ENCODE assay signal across 20 cellular contexts in the genomic region with DNA sequence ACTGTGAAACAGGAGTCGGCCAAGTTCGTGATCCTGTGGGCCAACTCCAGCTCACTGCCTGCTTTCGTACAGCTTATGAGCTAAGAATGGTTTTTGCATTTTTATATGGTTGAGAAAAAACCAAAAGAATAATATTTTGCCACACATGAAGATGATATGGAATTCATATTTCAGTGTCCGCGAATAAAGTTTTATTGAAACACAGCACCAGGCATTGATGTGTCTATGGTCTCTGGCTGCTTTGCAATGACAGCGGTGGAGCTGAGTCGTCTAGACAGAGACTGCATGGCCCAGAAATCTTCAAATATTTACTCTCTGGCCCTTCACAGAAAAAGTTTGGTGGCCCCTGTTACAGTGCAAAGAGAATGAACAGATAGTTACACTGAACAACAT. TPM values are rescaled to one million over a fixed set of nuclear protein-coding genes. Genes with fewer than 3 reads are reported as not detected.
"Had no signal": no experiment of that assay in that cellular context is flagged by ENCODE, and none has a peak within 500 bp of the region (broad histone marks: within the 10 kb centered on the region; RNA-seq: fewer than 3 reads in every experiment).

No MANE protein-coding gene starts in this region.

- DNase-seq: activated CD4-positive, alpha-beta T cell treated with anti-CD3 and anti-CD28 coated beads, Interleukin-2, amount 50 U/mL, for 4 hours; activated gamma-delta T cell treated with Interleukin-2 at 50 U/mL for 16 hours; activated T-cell treated with anti-CD3 and anti-CD28 coated beads, Interleukin-2, amount 50 U/mL, for 72 hours; adrenal gland; endodermal cell; immature natural killer cell; kidney glomerular epithelial cell; mesendoderm; naive thymus-derived CD8-positive, alpha-beta T cell; ovary; sigmoid colon; spleen; stimulated activated CD4-positive, alpha-beta T cell treated with anti-CD3 and anti-CD28 coated beads, Interleukin-4, amount 100 ng/mL, for 4 hours; SW 1271; T-helper 2 cell had no signal

- H3K27ac Mint-ChIP-seq: activated naive CD4-positive, alpha-beta T cell treated with anti-CD3 and anti-CD28 coated beads, Interleukin-2, amount 50 U/mL, for 72 hours; activated T-cell treated with anti-CD3 and anti-CD28 coated beads, Interleukin-2, amount 50 U/mL, for 72 hours; endodermal cell; immature natural killer cell; naive thymus-derived CD8-positive, alpha-beta T cell had no signal

- H3K4me3 ChIP-seq: adrenal gland, gastroesophageal sphincter, ovary, sigmoid colon, spleen, tibial nerve had no signal

- H3K4me1 Mint-ChIP-seq: immature natural killer cell had no signal

- H3K27ac ChIP-seq: gastroesophageal sphincter, tibial nerve had no signal

- H3K27me3 ChIP-seq: gastroesophageal sphincter, ovary, sigmoid colon, tibial nerve had no signal

- H3K4me3 Mint-ChIP-seq: activated T-cell treated with anti-CD3 and anti-CD28 coated beads, Interleukin-2, amount 50 U/mL, for 72 hours; endodermal cell; immature natural killer cell; naive thymus-derived CD8-positive, alpha-beta T cell; stimulated activated memory B cell treated with anti-CD40 and anti-IgM and Interleukin-4, amounts not matched to agents 10 μg/mL and 1 μg/mL and 100 μg/mL, for 72 hours had no signal

- H3K27me3 Mint-ChIP-seq: stimulated activated memory B cell treated with anti-CD40 and anti-IgM and Interleukin-4, amounts not matched to agents 10 μg/mL and 1 μg/mL and 100 μg/mL, for 72 hours had no signal

- ATAC-seq: activated T-cell treated with anti-CD3 and anti-CD28 coated beads, Interleukin-2, amount 50 U/mL, for 72 hours; gastroesophageal sphincter; naive thymus-derived CD8-positive, alpha-beta T cell; stimulated activated memory B cell treated with anti-CD40 and anti-IgM and Interleukin-4, amounts not matched to agents 10 μg/mL and 1 μg/mL and 100 μg/mL, for 72 hours had no signal

- H3K36me3 Mint-ChIP-seq: activated naive CD4-positive, alpha-beta T cell treated with anti-CD3 and anti-CD28 coated beads, Interleukin-2, amount 50 U/mL, for 72 hours; immature natural killer cell; naive thymus-derived CD8-positive, alpha-beta T cell had no signal

- H3K9me3 ChIP-seq: adrenal gland, gastroesophageal sphincter, ovary, sigmoid colon, spleen, tibial nerve had no signal

- FAIRE-seq: urothelium cell line had no signal

- H3K36me3 ChIP-seq: adrenal gland, gastroesophageal sphincter, ovary, sigmoid colon, spleen, tibial nerve had no signal

- H3K9me3 Mint-ChIP-seq: activated naive CD4-positive, alpha-beta T cell treated with anti-CD3 and anti-CD28 coated beads, Interleukin-2, amount 50 U/mL, for 72 hours; activated T-cell treated with anti-CD3 and anti-CD28 coated beads, Interleukin-2, amount 50 U/mL, for 72 hours; naive thymus-derived CD8-positive, alpha-beta T cell; stimulated activated memory B cell treated with anti-CD40 and anti-IgM and Interleukin-4, amounts not matched to agents 10 μg/mL and 1 μg/mL and 100 μg/mL, for 72 hours had no signal

RNA-seq across cellular contexts. Expression of gene CLCN4, which starts 20.2 kb away (rescaled TPM):
- total RNA-seq: activated naive CD4-positive, alpha-beta T cell treated with anti-CD3 and anti-CD28 coated beads, Interleukin-2, amount 50 U/mL, for 72 hours had no signal
- polyA plus RNA-seq: naive thymus-derived CD8-positive, alpha-beta T cell had no signal
